ENCODE assay signal across 34 cellular contexts in genomic region chr19:27714857-27715256, GRCh38.
DNase-seq lines count a peak whose midpoint lies in the region; ATAC-seq and TF ChIP-seq lines count a peak whose summit lies in the region.
"Had no signal": no experiment of that assay in that cellular context is flagged by ENCODE, and none has a peak within 500 bp of the region (broad histone marks: within the 10 kb centered on the region; RNA-seq: fewer than 3 reads in every experiment).

No MANE protein-coding gene starts in this region.

- H3K4me1 ChIP-seq in HEK293 (ENCODE audit: control insufficient read depth, insufficient read depth, low read length): no peaks in the 10 kb centered on the region
- H3K4me1 ChIP-seq in testis: no peaks in the 10 kb centered on the region
- no peaks in the 10 kb centered on the region for H3K4me1 ChIP-seq in upper lobe of left lung
- no peaks in the 10 kb centered on the region for H3K4me1 ChIP-seq in neural progenitor cell
- H3K4me1 ChIP-seq: A549; BLaER1; BLaER1 treated with 17β-estradiol and CSF1 and Interleukin-3, amounts not matched to agents 10 nM and 100 nM; Caco-2 had no signal

- no peak overlapping the region for H3K4me2 ChIP-seq in neural progenitor cell
- H3K4me2 ChIP-seq: A549; BLaER1; BLaER1 treated with 17β-estradiol and CSF1 and Interleukin-3, amounts not matched to agents 10 nM and 100 nM had no signal

- no peak overlapping the region for H3K4me3 ChIP-seq in HEK293 (ENCODE audit: low read depth, low read length)
- H3K4me3 ChIP-seq in testis: no peak overlapping the region
- H3K4me3 ChIP-seq in upper lobe of left lung: no peak overlapping the region
- H3K4me3 ChIP-seq in neural progenitor cell: no peak overlapping the region
- H3K4me3 ChIP-seq: A549; BLaER1; BLaER1 treated with 17β-estradiol and CSF1 and Interleukin-3, amounts not matched to agents 10 nM and 100 nM had no signal

- TF ChIP-seq POLR2A in testis (IDR thresholded peaks at IDR 0.05): no peak
- TF ChIP-seq POLR2A in upper lobe of left lung (IDR thresholded peaks at IDR 0.05): no peak

- DNase-seq in DMS53 (lab: John Stamatoyannopoulos, UW) (peak; percentile 5), DMS53 treated with DMSO at 0.1 percent for 48 hours (lab: John Stamatoyannopoulos, UW; ENCODE audit: unreplicated experiment) (no peak), OCI-M1 (lab: John Stamatoyannopoulos, UW) (peak; percentile 6), testis (no peak), upper lobe of left lung (no peak), neural progenitor cell (ENCODE audit: low spot score) (no peak)
- DNase-seq: 8988T; ACHN; AML-193; BE2C; C1 segment of cervical spinal cord; Caco-2; Calu3; CD4-positive, alpha-beta memory T cell; CD4-positive, alpha-beta T cell; CD4-positive, CD25-positive, alpha-beta regulatory T cell; CD8-positive, alpha-beta memory T cell; CD8-positive, alpha-beta T cell; COR-L47; DMS 273 treated with DMSO at 0.1 percent for 48 hours; DMS153; DMS79; DMS79 treated with DMSO at 0.1 percent for 48 hours; DND-41; EL had no signal

- H3K4me1 Mint-ChIP-seq in neural progenitor cell: no peaks in the 10 kb centered on the region
- H3K4me1 Mint-ChIP-seq: B cell; CD14-positive monocyte; CD4-positive, alpha-beta memory T cell; CD4-positive, CD25-positive, alpha-beta regulatory T cell; CD8-positive, alpha-beta memory T cell had no signal

- H3K27ac Mint-ChIP-seq in neural progenitor cell: no peak overlapping the region
- H3K27ac Mint-ChIP-seq: B cell; CD14-positive monocyte; CD4-positive, alpha-beta memory T cell; CD4-positive, alpha-beta T cell; CD4-positive, CD25-positive, alpha-beta regulatory T cell; CD8-positive, alpha-beta memory T cell; CD8-positive, alpha-beta T cell had no signal

- H3K27me3 Mint-ChIP-seq in neural progenitor cell (ENCODE audit: insufficient read depth, low read depth): peaks cover 2% of the 10 kb centered on the region
- H3K27me3 Mint-ChIP-seq: B cell; CD4-positive, alpha-beta memory T cell; CD4-positive, alpha-beta T cell; CD4-positive, CD25-positive, alpha-beta regulatory T cell; CD8-positive, alpha-beta memory T cell had no signal

- no peak overlapping the region for H3K27ac ChIP-seq in HEK293 (ENCODE audit: extremely low read depth, low read depth, low read length)
- peak overlapping the region; percentile 19 to 42 for H3K27ac ChIP-seq in testis
- H3K27ac ChIP-seq in upper lobe of left lung: no peak overlapping the region
- no peak overlapping the region for H3K27ac ChIP-seq in neural progenitor cell
- H3K27ac ChIP-seq: 22Rv1; A549; BLaER1; BLaER1 treated with 17β-estradiol and CSF1 and Interleukin-3, amounts not matched to agents 10 nM and 100 nM; C4-2B had no signal

- no peak overlapping the region for H2AFZ ChIP-seq in neural progenitor cell (replicated peaks)

- intact Hi-C loops in testis (cut with DNase I; ENCODE audit: low total_unique reads): no loop called here

- peaks cover 9% of the 10 kb centered on the region for H3K9me3 ChIP-seq in HEK293 (ENCODE audit: control insufficient read depth, insufficient read depth, low read depth, low read length)
- H3K9me3 ChIP-seq in testis: no peaks in the 10 kb centered on the region
- H3K9me3 ChIP-seq in upper lobe of left lung: peaks cover 0 to 45% (median 11%) of the 10 kb centered on the region in 4 donors
- peaks cover 21% of the 10 kb centered on the region for H3K9me3 ChIP-seq in neural progenitor cell (ENCODE audit: low read depth)
- H3K9me3 ChIP-seq: BE2C, BLaER1 had no signal

- H3K36me3 Mint-ChIP-seq in neural progenitor cell: no peaks in the 10 kb centered on the region
- H3K36me3 Mint-ChIP-seq: CD14-positive monocyte; CD4-positive, alpha-beta memory T cell; CD4-positive, CD25-positive, alpha-beta regulatory T cell; CD8-positive, alpha-beta memory T cell; CD8-positive, alpha-beta T cell had no signal

- no peak for ATAC-seq in SK-N-SH treated with all-trans-retinoic acid at 6 μM for 48 hours
- no peak for ATAC-seq in upper lobe of left lung (ENCODE audit: low FRiP score in 2 of 2)
- ATAC-seq: A549; CD8-positive, alpha-beta T cell had no signal

- H4K20me1 ChIP-seq in neural progenitor cell (ENCODE audit: low read depth): no peaks in the 10 kb centered on the region
- H4K20me1 ChIP-seq: BLaER1; BLaER1 treated with 17β-estradiol and CSF1 and Interleukin-3, amounts not matched to agents 10 nM and 100 nM had no signal

- no peak overlapping the region for H3K9ac ChIP-seq in neural progenitor cell
- H3K9ac ChIP-seq: BLaER1; BLaER1 treated with 17β-estradiol and CSF1 and Interleukin-3, amounts not matched to agents 10 nM and 100 nM had no signal

- no peaks in the 10 kb centered on the region for H3K27me3 ChIP-seq in testis
- H3K27me3 ChIP-seq in upper lobe of left lung: no peaks in the 10 kb centered on the region
- no peaks in the 10 kb centered on the region for H3K27me3 ChIP-seq in neural progenitor cell
- H3K27me3 ChIP-seq: BE2C; BLaER1; BLaER1 treated with 17β-estradiol and CSF1 and Interleukin-3, amounts not matched to agents 10 nM and 100 nM had no signal

- no peaks in the 10 kb centered on the region for H3F3A ChIP-seq in neural progenitor cell (ENCODE audit: low read depth)

- TF ChIP-seq CTCF in HEK293 (tag by site-specific recombination; IDR thresholded peaks at IDR 0.05) (no peak), testis (IDR thresholded peaks at IDR 0.05) (no peak), upper lobe of left lung (IDR thresholded peaks at IDR 0.05) (no peak), neural progenitor cell (IDR thresholded peaks at IDR 0.05) (no peak)

- CTCF ChIA-PET in HEK293 (lab: Yijun Ruan, JAX): interaction anchor here (0.7 to 1.7 kb wide), 3 partner anchors 8 to 88 kb away, joined by 3 to 4 read pairs (median 3); no protein-coding TSS in a partner anchor

- no peaks in the 10 kb centered on the region for H3K79me2 ChIP-seq in neural progenitor cell (ENCODE audit: low read depth)

- no peak overlapping the region for H3K4me3 Mint-ChIP-seq in neural progenitor cell
- H3K4me3 Mint-ChIP-seq: B cell; CD14-positive monocyte; CD4-positive, alpha-beta memory T cell; CD4-positive, alpha-beta T cell; CD4-positive, CD25-positive, alpha-beta regulatory T cell; CD8-positive, alpha-beta memory T cell; CD8-positive, alpha-beta T cell had no signal

- TF ChIP-seq EP300 in upper lobe of left lung (IDR thresholded peaks at IDR 0.05): no peak

- WGBS in testis, 2 donors: 48 to 49% methylated on average over 2 of the region's 2 CpGs
- WGBS in upper lobe of left lung, 2 donors: 63 to 66% methylated on average over 2 of the region's 2 CpGs

- H3K9me3 Mint-ChIP-seq in neural progenitor cell: peaks cover 56% of the 10 kb centered on the region

- no peaks in the 10 kb centered on the region; a peak in 1 of 3 replicates for H3K36me3 ChIP-seq in HEK293 (ENCODE audit: control insufficient read depth in 2 of 2, insufficient read depth in 1 of 2, low read length in 2 of 2)
- no peaks in the 10 kb centered on the region for H3K36me3 ChIP-seq in testis (ENCODE audit: low read depth, missing control alignments)
- H3K36me3 ChIP-seq in upper lobe of left lung: no peaks in the 10 kb centered on the region
- H3K36me3 ChIP-seq in neural progenitor cell: no peaks in the 10 kb centered on the region
- H3K36me3 ChIP-seq: BE2C; BLaER1; BLaER1 treated with 17β-estradiol and CSF1 and Interleukin-3, amounts not matched to agents 10 nM and 100 nM had no signal

- POLR2A ChIA-PET in HEK293 (lab: Yijun Ruan, JAX): interaction anchor here (0.6 kb wide), 1 partner anchor 83 kb away, joined by 4 read pairs; no protein-coding TSS in a partner anchor

TF ChIP-seq in HEK293, 187 proteins besides CTCF, POLR2A, EP300 and RAD21 (continues in another document):
- TF ChIP-seq ZNF580 (tag by site-specific recombination; IDR thresholded peaks at IDR 0.05): no peak
- TF ChIP-seq ZNF266 (tag by site-specific recombination; IDR thresholded peaks at IDR 0.05; ENCODE audit: low read depth): no peak
- no peak for TF ChIP-seq ZBTB48 (tag by site-specific recombination; IDR thresholded peaks at IDR 0.05)
- no peak for TF ChIP-seq ZNF514 (tag by site-specific recombination; IDR thresholded peaks at IDR 0.05)
- 0 out of 2 replicates have a peak, but pooled peaks have one; percentile 55 for TF ChIP-seq ZNF549 (tag by site-specific recombination; IDR thresholded peaks at IDR 0.05)
- no peak for TF ChIP-seq SP3 (tag by site-specific recombination; IDR thresholded peaks at IDR 0.05)
- TF ChIP-seq SCRT1 (tag by site-specific recombination; IDR thresholded peaks at IDR 0.05; ENCODE audit: borderline replicate concordance): peak; percentile 71; the same call in 1 of the 2 replicates
- TF ChIP-seq ZNF211 (tag by site-specific recombination; IDR thresholded peaks at IDR 0.05; ENCODE audit: low read depth): no peak
- TF ChIP-seq SCRT2 (tag by site-specific recombination; IDR thresholded peaks at IDR 0.05): peak; percentile 63
- TF ChIP-seq ZNF626 (tag by site-specific recombination; IDR thresholded peaks at IDR 0.05): 0 out of 2 replicates have a peak, but pooled peaks have one; percentile 28

TF ChIP-seq in SK-N-SH treated with all-trans-retinoic acid at 6 μM for 48 hours, 23 proteins besides CTCF, POLR2A, EP300 and RAD21 (continues in another document):
- no peak for TF ChIP-seq ZNF70 (CRISPR knock-in tag; IDR thresholded peaks at IDR 0.05)
- no peak for TF ChIP-seq TOX (CRISPR knock-in tag; IDR thresholded peaks at IDR 0.05; ENCODE audit: borderline replicate concordance)
- TF ChIP-seq PATZ1 (CRISPR knock-in tag; IDR thresholded peaks at IDR 0.05; ENCODE audit: borderline replicate concordance): no peak
- TF ChIP-seq GLIS3 (CRISPR knock-in tag; IDR thresholded peaks at IDR 0.05): no peak
- TF ChIP-seq ZNF8 (CRISPR knock-in tag; IDR thresholded peaks at IDR 0.05): no peak

Comparison
In these comparisons a context has a peak if more than half of its experiments do, and no peak if none do; other contexts are left out.
1. DNase-seq: peak in DMS53 (single experiment) and OCI-M1 (single experiment); none in DMS53 treated with DMSO at 0.1 percent for 48 hours (single experiment), testis (single experiment), upper lobe of left lung (0 of 2) and neural progenitor cell (single experiment).
2. H3K27ac ChIP-seq: peak in testis (2 of 2); none in HEK293 (single experiment), upper lobe of left lung (0 of 4) and neural progenitor cell (single experiment).